ENCODE assay signal across 8 cellular contexts in genomic region chr18:3593381-3593903, GRCh38.
A peak's percentile ranks its signal among the peaks of the same experiment; 100 is the strongest.
DNase-seq lines count a peak whose midpoint lies in the region; ATAC-seq, FAIRE-seq and TF ChIP-seq lines count a peak whose summit lies in the region.

No MANE protein-coding gene starts in this region.

- H3K4me1 ChIP-seq in breast epithelium, result peaks cover 3 to 35% of the 10 kb centered on the region in 2 donors
- peaks cover 47% of the 10 kb centered on the region for H3K4me1 ChIP-seq in testis

- H3K9me3 ChIP-seq in breast epithelium, result no peaks in the 10 kb centered on the region
- H3K9me3 ChIP-seq in testis, result no peaks in the 10 kb centered on the region

- H3K4me3 ChIP-seq in breast epithelium (peak overlapping the region; percentile 47 to 68 (median 50)), testis (peak overlapping the region; percentile 46 to 67)

- FAIRE-seq in HTR-8/SVneo (lab: Jason Lieb, UNC), result no peak

- 5 to 6% methylated on average over 11 of the region's 11 CpGs for WGBS in testis, 2 donors

- H3K27ac ChIP-seq in breast epithelium (peak overlapping the region; percentile 98), testis (peak overlapping the region; percentile 96)

- peak; percentile 6 for ATAC-seq in HG02759 (IDR thresholded peaks at IDR 0.05; ENCODE audit: unreplicated experiment)
- ATAC-seq in left colon, result peak; percentile 11

- H3K36me3 ChIP-seq in breast epithelium (no peaks in the 10 kb centered on the region), testis (ENCODE audit: low read depth, missing control alignments) (no peaks in the 10 kb centered on the region)

- TF ChIP-seq POLR2A in breast epithelium (IDR thresholded peaks at IDR 0.05) (no peak), testis (IDR thresholded peaks at IDR 0.05) (no peak)

- no peaks in the 10 kb centered on the region for H3K27me3 ChIP-seq in breast epithelium
- no peaks in the 10 kb centered on the region for H3K27me3 ChIP-seq in testis

- intact Hi-C loops in breast epithelium (cut with DNase I; ENCODE audit: low total_unique reads), result loop anchor here (2.0 to 10.0 kb wide), 2 partner anchors 145 to 329 kb away; partner anchors contain the start of gene MYL12B
- intact Hi-C loops in left colon (cut with DNase I, micrococcal nuclease), result loop anchor here (5.0 to 10.0 kb wide), 2 partner anchors 139 to 141 kb away; partner anchors contain the start of gene TGIF1 (in 2 of the 2)
- intact Hi-C loops in testis (cut with DNase I; ENCODE audit: low total_unique reads), result no loop called here

- DNase-seq in Daoy (ENCODE audit: low read depth) (peak; percentile 69), OCI-M1 (lab: John Stamatoyannopoulos, UW) (peak; percentile 97), breast epithelium (ENCODE audit: low spot score in 2 of 2) (peak in 1 of 2 donors; percentile 84), left colon (no peak), testis (peak; percentile 85), HTR-8/SVneo (ENCODE audit: insufficient read length, low spot score) (no peak)
- no peak for DNase-seq in activated CD4-positive, alpha-beta T cell treated with anti-CD3 and anti-CD28 coated beads for 48 hours

- TF ChIP-seq CTCF in breast epithelium (IDR thresholded peaks at IDR 0.05) (no peak), testis (IDR thresholded peaks at IDR 0.05) (no peak)

Comparison
In these comparisons a context has a peak if more than half of its experiments do, and no peak if none do; other contexts are left out.
1. DNase-seq: peak in Daoy (single experiment), OCI-M1 (single experiment) and testis (single experiment); none in left colon (0 of 2), HTR-8/SVneo (single experiment) and activated CD4-positive, alpha-beta T cell treated with anti-CD3 and anti-CD28 coated beads for 48 hours (single experiment).